In the genomic region with DNA sequence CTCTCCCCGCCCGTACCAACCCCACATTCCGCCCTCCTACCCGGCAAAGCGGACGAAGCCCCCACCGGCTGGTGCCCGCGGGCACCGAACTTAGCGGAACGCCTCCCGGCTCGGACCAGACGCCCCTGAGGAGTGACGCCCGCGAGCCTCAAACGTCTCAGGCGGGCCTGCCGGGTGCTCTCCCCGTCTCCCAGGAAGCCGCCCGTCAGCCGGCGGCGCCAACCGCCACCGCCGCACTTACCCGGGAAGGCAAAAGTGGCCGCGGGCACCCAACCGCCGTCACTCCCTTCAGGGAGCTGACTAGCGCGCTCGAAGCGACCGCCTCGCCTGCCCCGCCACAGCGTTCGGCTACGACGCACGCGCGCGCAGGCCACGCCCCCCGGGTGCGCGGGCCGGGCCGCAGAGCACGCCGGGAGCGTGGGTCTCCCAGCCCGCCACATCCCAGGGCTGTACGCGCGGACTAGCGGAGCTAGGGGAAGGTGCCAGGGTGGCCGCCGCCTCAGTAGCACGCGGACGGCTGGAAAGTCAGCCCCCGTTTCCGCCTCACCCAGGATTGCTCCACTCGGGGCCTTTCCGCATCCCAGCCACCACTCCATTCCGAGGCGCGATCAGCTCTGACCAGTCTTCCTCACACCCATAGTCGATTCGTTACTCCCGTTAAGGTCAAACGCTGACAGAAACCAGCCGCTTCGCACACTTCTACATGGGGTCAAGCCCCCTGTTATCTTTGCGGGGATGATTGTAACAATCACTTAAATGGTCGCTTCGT, we compare ENCODE assay signal across 2 cellular contexts.
TF ChIP-seq lines count a peak whose summit lies in the region.

A gene (minus strand): TSS at position 346 of the 769 bp plus-strand sequence. CDS start 3,760 bp downstream, outside the sequence.

TF ChIP-seq in GM23338, 12 proteins besides CTCF, POLR2A, EP300 and RAD21 (continued from another document):
- TF ChIP-seq, protein P1, sequence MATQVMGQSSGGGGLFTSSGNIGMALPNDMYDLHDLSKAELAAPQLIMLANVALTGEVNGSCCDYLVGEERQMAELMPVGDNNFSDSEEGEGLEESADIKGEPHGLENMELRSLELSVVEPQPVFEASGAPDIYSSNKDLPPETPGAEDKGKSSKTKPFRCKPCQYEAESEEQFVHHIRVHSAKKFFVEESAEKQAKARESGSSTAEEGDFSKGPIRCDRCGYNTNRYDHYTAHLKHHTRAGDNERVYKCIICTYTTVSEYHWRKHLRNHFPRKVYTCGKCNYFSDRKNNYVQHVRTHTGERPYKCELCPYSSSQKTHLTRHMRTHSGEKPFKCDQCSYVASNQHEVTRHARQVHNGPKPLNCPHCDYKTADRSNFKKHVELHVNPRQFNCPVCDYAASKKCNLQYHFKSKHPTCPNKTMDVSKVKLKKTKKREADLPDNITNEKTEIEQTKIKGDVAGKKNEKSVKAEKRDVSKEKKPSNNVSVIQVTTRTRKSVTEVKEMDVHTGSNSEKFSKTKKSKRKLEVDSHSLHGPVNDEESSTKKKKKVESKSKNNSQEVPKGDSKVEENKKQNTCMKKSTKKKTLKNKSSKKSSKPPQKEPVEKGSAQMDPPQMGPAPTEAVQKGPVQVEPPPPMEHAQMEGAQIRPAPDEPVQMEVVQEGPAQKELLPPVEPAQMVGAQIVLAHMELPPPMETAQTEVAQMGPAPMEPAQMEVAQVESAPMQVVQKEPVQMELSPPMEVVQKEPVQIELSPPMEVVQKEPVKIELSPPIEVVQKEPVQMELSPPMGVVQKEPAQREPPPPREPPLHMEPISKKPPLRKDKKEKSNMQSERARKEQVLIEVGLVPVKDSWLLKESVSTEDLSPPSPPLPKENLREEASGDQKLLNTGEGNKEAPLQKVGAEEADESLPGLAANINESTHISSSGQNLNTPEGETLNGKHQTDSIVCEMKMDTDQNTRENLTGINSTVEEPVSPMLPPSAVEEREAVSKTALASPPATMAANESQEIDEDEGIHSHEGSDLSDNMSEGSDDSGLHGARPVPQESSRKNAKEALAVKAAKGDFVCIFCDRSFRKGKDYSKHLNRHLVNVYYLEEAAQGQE (IDR thresholded peaks at IDR 0.05; ENCODE audit: unreplicated experiment): no peak
- no peak for TF ChIP-seq EZH2 (IDR thresholded peaks at IDR 0.05; ENCODE audit: low read depth, unreplicated experiment)

TF ChIP-seq in neural cell, 6 proteins besides CTCF, POLR2A, EP300 and RAD21 (continued from another document):
- TF ChIP-seq, protein P1 (IDR thresholded peaks at IDR 0.05; ENCODE audit: borderline replicate concordance): no peak
- peak; percentile 40 for TF ChIP-seq SMC3 (conservative IDR thresholded peaks at IDR 0.05; ENCODE audit: poor library complexity)
- TF ChIP-seq POLR2AphosphoS5 (IDR thresholded peaks at IDR 0.05): peak; percentile 68
